Comparison of ENCODE assay signal across 13 cellular contexts in genomic region chr11:20351870-20352269, GRCh38. TPM values are rescaled to one million over a fixed set of nuclear protein-coding genes. Genes with fewer than 3 reads are reported as not detected.
DNase-seq lines count a peak whose midpoint lies in the region; ATAC-seq and TF ChIP-seq lines count a peak whose summit lies in the region.
"Had no signal": no experiment of that assay in that cellular context is flagged by ENCODE, and none has a peak within 500 bp of the region (broad histone marks: within the 10 kb centered on the region; RNA-seq: fewer than 3 reads in every experiment).

No MANE protein-coding gene starts in this region.

- CTCF ChIA-PET in naive thymus-derived CD4-positive, alpha-beta T cell (lab: Charles Lee): interaction anchor here (1.0 to 5.2 kb wide), 3 partner anchors 8 to 223 kb away, joined by 3 to 54 read pairs (median 5); no protein-coding TSS in a partner anchor

- DNase-seq in EH (ENCODE audit: low read depth): peak; percentile 48
- DNase-seq in RWPE2 (ENCODE audit: low spot score): no peak
- peak in 3 of 9 donors; percentile 10 to 28 (median 23) for DNase-seq in naive thymus-derived CD4-positive, alpha-beta T cell
- DNase-seq in aorta: no peak
- DNase-seq in NCI-H2171 treated with DMSO at 0.1 percent for 48 hours (lab: John Stamatoyannopoulos, UW): no peak
- no peak for DNase-seq in stimulated activated effector memory CD8-positive, alpha-beta T cell treated with anti-CD3 and anti-CD28 coated beads, Interleukin-12 subunit alpha, Interleukin-12 subunit beta, amount 100 ng/mL, for 72 hours (ENCODE audit: low spot score in 2 of 2)
- DNase-seq: DMS 273 treated with DMSO at 0.1 percent for 48 hours, EL, GM23248 had no signal

- H3K27me3 ChIP-seq in RWPE2 (ENCODE audit: insufficient read depth, poor library complexity, severe bottlenecking) (peaks cover 3% of the 10 kb centered on the region), aorta (ENCODE audit: control insufficient read depth in 1 of 2, insufficient read depth in 2 of 2, low read length in 1 of 2) (no peaks in the 10 kb centered on the region)
- no peaks in the 10 kb centered on the region for H3K27me3 ChIP-seq in naive thymus-derived CD4-positive, alpha-beta T cell (ENCODE audit: control insufficient read depth in 2 of 2, insufficient read depth in 2 of 2, low read length in 2 of 2)

- H3K36me3 ChIP-seq in RWPE2 (ENCODE audit: low read depth): no peaks in the 10 kb centered on the region
- H3K36me3 ChIP-seq in naive thymus-derived CD4-positive, alpha-beta T cell (ENCODE audit: control insufficient read depth in 2 of 3, insufficient read depth in 3 of 3, low read length in 3 of 3): no peaks in the 10 kb centered on the region
- H3K36me3 ChIP-seq in aorta (ENCODE audit: control insufficient read depth in 1 of 2, insufficient read depth in 2 of 2, low read length in 1 of 2): no peaks in the 10 kb centered on the region

- H3K9me3 ChIP-seq in RWPE2 (ENCODE audit: severe bottlenecking): no peaks in the 10 kb centered on the region
- no peaks in the 10 kb centered on the region for H3K9me3 ChIP-seq in naive thymus-derived CD4-positive, alpha-beta T cell (ENCODE audit: control insufficient read depth in 2 of 3, low read length in 3 of 3)
- no peaks in the 10 kb centered on the region for H3K9me3 ChIP-seq in aorta (ENCODE audit: control insufficient read depth, low read length)
- H3K9me3 ChIP-seq: A549 had no signal

- TF ChIP-seq CTCF in RWPE2 (IDR thresholded peaks at IDR 0.05; ENCODE audit: poor library complexity, severe bottlenecking): no peak

- peak overlapping the region in 3 of 10 donors; percentile 1 to 30 (median 8) for H3K4me3 Mint-ChIP-seq in naive thymus-derived CD4-positive, alpha-beta T cell
- no peak overlapping the region for H3K4me3 Mint-ChIP-seq in stimulated activated effector memory CD8-positive, alpha-beta T cell treated with anti-CD3 and anti-CD28 coated beads, Interleukin-12 subunit alpha, Interleukin-12 subunit beta, amount 100 ng/mL, for 72 hours
- H3K4me3 Mint-ChIP-seq: CD14-positive monocyte had no signal

- intact Hi-C loops in naive thymus-derived CD4-positive, alpha-beta T cell (cut with micrococcal nuclease): loop anchor here in 1 of 2 donors (5.0 kb wide), 2 partner anchors 110 to 400 kb away; no protein-coding TSS in a partner anchor
- intact Hi-C loops in aorta (cut with DNase I): loop anchor here in 1 of 2 donors (5.0 to 10.0 kb wide), 3 partner anchors 220 to 797 kb away; no protein-coding TSS in a partner anchor

- 0 out of 3 replicates have a peak, but pooled peaks have one; percentile 35 for ATAC-seq in RWPE2 (ENCODE audit: low read depth)
- peak; percentile 77 for ATAC-seq in esophagus mucosa
- peak; percentile 36 for ATAC-seq in naive thymus-derived CD4-positive, alpha-beta T cell
- ATAC-seq in aorta (ENCODE audit: low FRiP score): no peak
- ATAC-seq in stimulated activated effector memory CD8-positive, alpha-beta T cell treated with anti-CD3 and anti-CD28 coated beads, Interleukin-12 subunit alpha, Interleukin-12 subunit beta, amount 100 ng/mL, for 72 hours: no peak
- ATAC-seq: A549, HCT116 had no signal

- no peak overlapping the region for H3K27ac Mint-ChIP-seq in naive thymus-derived CD4-positive, alpha-beta T cell
- no peak overlapping the region for H3K27ac Mint-ChIP-seq in stimulated activated effector memory CD8-positive, alpha-beta T cell treated with anti-CD3 and anti-CD28 coated beads, Interleukin-12 subunit alpha, Interleukin-12 subunit beta, amount 100 ng/mL, for 72 hours
- H3K27ac Mint-ChIP-seq: CD14-positive monocyte had no signal

- H3K4me1 ChIP-seq in RWPE2 (ENCODE audit: insufficient read depth, poor library complexity, severe bottlenecking): no peaks in the 10 kb centered on the region
- no peaks in the 10 kb centered on the region for H3K4me1 ChIP-seq in naive thymus-derived CD4-positive, alpha-beta T cell (ENCODE audit: control insufficient read depth in 2 of 2, insufficient read depth in 2 of 2, low read length in 2 of 2)
- H3K4me1 ChIP-seq in aorta (ENCODE audit: control insufficient read depth in 1 of 2, insufficient read depth in 2 of 2, low read length in 2 of 2): peaks cover 0 to 1% of the 10 kb centered on the region in 2 donors

- H3K36me3 Mint-ChIP-seq in naive thymus-derived CD4-positive, alpha-beta T cell: no peaks in the 10 kb centered on the region
- no peaks in the 10 kb centered on the region for H3K36me3 Mint-ChIP-seq in stimulated activated effector memory CD8-positive, alpha-beta T cell treated with anti-CD3 and anti-CD28 coated beads, Interleukin-12 subunit alpha, Interleukin-12 subunit beta, amount 100 ng/mL, for 72 hours
- H3K36me3 Mint-ChIP-seq: CD14-positive monocyte had no signal

- H3K4me3 ChIP-seq in RWPE2 (ENCODE audit: severe bottlenecking): no peak overlapping the region
- H3K4me3 ChIP-seq in naive thymus-derived CD4-positive, alpha-beta T cell (ENCODE audit: low read length): no peak overlapping the region
- no peak overlapping the region for H3K4me3 ChIP-seq in aorta (ENCODE audit: low read length in 2 of 2)
- H3K4me3 ChIP-seq: A549, GM23248 had no signal

- peaks cover 0 to 21% (median 8%) of the 10 kb centered on the region in 7 donors for H3K4me1 Mint-ChIP-seq in naive thymus-derived CD4-positive, alpha-beta T cell
- H3K4me1 Mint-ChIP-seq in stimulated activated effector memory CD8-positive, alpha-beta T cell treated with anti-CD3 and anti-CD28 coated beads, Interleukin-12 subunit alpha, Interleukin-12 subunit beta, amount 100 ng/mL, for 72 hours: peaks cover 8% of the 10 kb centered on the region

- POLR2A ChIA-PET in naive thymus-derived CD4-positive, alpha-beta T cell (lab: Charles Lee): no interaction called here

- peaks cover 0 to 29% (median 5%) of the 10 kb centered on the region in 5 donors for H3K27me3 Mint-ChIP-seq in naive thymus-derived CD4-positive, alpha-beta T cell

- WGBS in aorta, 2 donors: 67 to 76% methylated on average over 1 of the region's 1 CpG

- H3K27ac ChIP-seq in RWPE2 (ENCODE audit: poor library complexity, severe bottlenecking): no peak overlapping the region
- H3K27ac ChIP-seq in naive thymus-derived CD4-positive, alpha-beta T cell (ENCODE audit: low read depth, low read length): no peak overlapping the region
- H3K27ac ChIP-seq in aorta (ENCODE audit: low read depth in 1 of 2, low read length in 2 of 2): no peak overlapping the region
- H3K27ac ChIP-seq: A549, GM23248 had no signal

- no peaks in the 10 kb centered on the region for H3K9me3 Mint-ChIP-seq in naive thymus-derived CD4-positive, alpha-beta T cell
- H3K9me3 Mint-ChIP-seq in stimulated activated effector memory CD8-positive, alpha-beta T cell treated with anti-CD3 and anti-CD28 coated beads, Interleukin-12 subunit alpha, Interleukin-12 subunit beta, amount 100 ng/mL, for 72 hours: no peaks in the 10 kb centered on the region
- H3K9me3 Mint-ChIP-seq: CD14-positive monocyte had no signal

RNA-seq across cellular contexts. Expression of gene HTATIP2, which starts 11.6 kb away (rescaled TPM):
- total RNA-seq in esophagus mucosa (39.5 TPM), aorta (10 to 100 TPM; 20.7 to 30.1 TPM)
- 10 to 100 TPM; 12.0 to 47.1 (median 38.6) TPM for total RNA-seq in naive thymus-derived CD4-positive, alpha-beta T cell
- polyA plus RNA-seq in naive thymus-derived CD4-positive, alpha-beta T cell: 10 to 100 TPM; 55.3 to 70.2 TPM
- 10 to 100 TPM; 47.8 to 64.2 TPM for polyA plus RNA-seq in aorta

RNA-seq across cellular contexts. Expression of gene PRMT3, which starts 35.6 kb away (rescaled TPM):
- total RNA-seq in esophagus mucosa (16.7 TPM), aorta (10 to 100 TPM in 1 of 2 donors, 1 to 10 TPM in 1; 9.6 to 14.2 TPM)
- total RNA-seq in naive thymus-derived CD4-positive, alpha-beta T cell: 10 to 100 TPM; 12.5 to 19.0 (median 17.7) TPM
- polyA plus RNA-seq in naive thymus-derived CD4-positive, alpha-beta T cell: 10 to 100 TPM in 1 of 2 donors, 1 to 10 TPM in 1; 7.6 to 10.3 TPM
- 1 to 10 TPM; 5.3 to 5.5 TPM for polyA plus RNA-seq in aorta

Comparison
In these comparisons a context has a peak if more than half of its experiments do, and no peak if none do; other contexts are left out.
1. ATAC-seq: peak in RWPE2 (single experiment), esophagus mucosa (single experiment) and naive thymus-derived CD4-positive, alpha-beta T cell (single experiment); none in aorta (single experiment) and stimulated activated effector memory CD8-positive, alpha-beta T cell treated with anti-CD3 and anti-CD28 coated beads, Interleukin-12 subunit alpha, Interleukin-12 subunit beta, amount 100 ng/mL, for 72 hours (single experiment).